11 cellular contexts compared by ENCODE assay signal in genomic region chr16:14015948-14016347, GRCh38.
A peak's percentile ranks its signal among the peaks of the same experiment; 100 is the strongest.
DNase-seq lines count a peak whose midpoint lies in the region; TF ChIP-seq lines count a peak whose summit lies in the region.
"Had no signal": no experiment of that assay in that cellular context is flagged by ENCODE, and none has a peak within 500 bp of the region (broad histone marks: within the 10 kb centered on the region; RNA-seq: fewer than 3 reads in every experiment).

No MANE protein-coding gene starts in this region.

- DNase-seq in HS-5 (ENCODE audit: low read depth), result peak; percentile 68
- peak in 7 of 61 donors; percentile 9 to 32 (median 12) for DNase-seq in caudate nucleus (lab: John Stamatoyannopoulos, UW)
- DNase-seq in kidney glomerular epithelial cell (lab: John Stamatoyannopoulos, UW), result peak; percentile 69
- DNase-seq in tibial artery, result peak; percentile 71 to 72
- DNase-seq in stimulated activated CD4-positive, alpha-beta T cell treated with anti-CD3 and anti-CD28 coated beads, Interleukin-12 subunit alpha, Interleukin-12 subunit beta, amount 100 ng/mL, for 4 hours, result no peak
- DNase-seq in medulla oblongata (ENCODE audit: extremely low spot score), result no peak
- DNase-seq in T-helper 9 cell, result no peak
- DNase-seq in DMS79 treated with DMSO at 0.1 percent for 48 hours (lab: John Stamatoyannopoulos, UW), result no peak
- DNase-seq: effector CD8-positive, alpha-beta T cell; NCI-H446 treated with DMSO at 0.1 percent for 48 hours had no signal

- no peaks in the 10 kb centered on the region for H3K9me3 ChIP-seq in tibial artery
- H3K9me3 ChIP-seq: neutrophil had no signal

- TF ChIP-seq CTCF in tibial artery (IDR thresholded peaks at IDR 0.05), result no peak

- no peaks in the 10 kb centered on the region for H3K27me3 ChIP-seq in tibial artery

- H3K4me3 ChIP-seq in tibial artery, result peak overlapping the region; percentile 24 to 42

- peaks cover 0 to 77% (median 62%) of the 10 kb centered on the region in 4 donors for H3K4me1 ChIP-seq in tibial artery

- H3K36me3 ChIP-seq in tibial artery, result no peaks in the 10 kb centered on the region
- H3K36me3 ChIP-seq: neutrophil had no signal

- intact Hi-C loops in tibial artery (cut with DNase I; ENCODE audit: low total_unique reads), result no loop called here

- H3K27ac ChIP-seq in caudate nucleus (ENCODE audit: low read depth, low read length) (peak overlapping the region; percentile 79), tibial artery (peak overlapping the region; percentile 76 to 79)
- H3K27ac ChIP-seq: neutrophil had no signal

Comparison
In these comparisons a context has a peak if more than half of its experiments do, and no peak if none do; other contexts are left out.
1. DNase-seq: peak in HS-5 (single experiment), kidney glomerular epithelial cell (single experiment) and tibial artery (2 of 2); none in stimulated activated CD4-positive, alpha-beta T cell treated with anti-CD3 and anti-CD28 coated beads, Interleukin-12 subunit alpha, Interleukin-12 subunit beta, amount 100 ng/mL, for 4 hours (single experiment), medulla oblongata (single experiment), T-helper 9 cell (single experiment) and DMS79 treated with DMSO at 0.1 percent for 48 hours (single experiment).